Comparison of ENCODE assay signal across 26 cellular contexts in the genomic region with DNA sequence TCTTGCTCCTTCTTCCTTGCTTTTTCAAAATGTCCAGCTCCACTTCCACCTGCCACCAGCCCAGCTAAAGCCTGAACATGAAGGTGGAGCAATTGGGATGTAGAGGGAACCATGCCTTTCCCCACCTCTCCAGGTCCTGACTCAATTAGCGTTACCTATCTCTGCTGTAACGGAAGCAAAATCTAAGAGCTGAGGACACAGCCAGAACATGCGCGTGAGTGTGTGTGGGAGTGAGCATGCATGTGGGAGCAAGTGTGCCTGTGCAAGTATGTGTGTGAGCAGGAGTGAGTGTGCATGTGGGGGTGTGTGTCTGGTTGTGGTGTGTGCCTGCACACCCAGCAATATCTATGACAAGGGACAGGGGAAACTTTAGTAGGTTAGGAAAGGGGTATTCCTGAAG.
"Had no signal": no experiment of that assay in that cellular context is flagged by ENCODE, and none has a peak within 500 bp of the region (broad histone marks: within the 10 kb centered on the region; RNA-seq: fewer than 3 reads in every experiment).

No MANE protein-coding gene starts in this region.

- H3K27ac Mint-ChIP-seq: endodermal cell; naive thymus-derived CD4-positive, alpha-beta T cell; neural progenitor cell; progenitor cell of endocrine pancreas; stimulated activated naive B cell treated with anti-CD40 and anti-IgM and Interleukin-4, amounts not matched to agents 10 μg/mL and 1 μg/mL and 100 μg/mL, for 72 hours had no signal

- H3K4me2 ChIP-seq: hepatocyte, neural progenitor cell had no signal

- H3K9me3 ChIP-seq: gastrocnemius medialis, heart left ventricle, left lung, right lobe of liver, stomach, thyroid gland had no signal

- H3K27ac ChIP-seq: dorsolateral prefrontal cortex, epithelial cell of prostate, heart left ventricle, hepatocyte, left lung, neural progenitor cell, parathyroid adenoma, right lobe of liver, stomach, thyroid gland had no signal

- H3K4me1 ChIP-seq: gastrocnemius medialis, neural progenitor cell, parathyroid adenoma, right lobe of liver had no signal

- DNase-seq: dorsolateral prefrontal cortex; effector CD8-positive, alpha-beta T cell; endodermal cell; foreskin fibroblast; heart left ventricle; left cardiac atrium; left lung; mammary epithelial cell; mesendoderm; midbrain; naive thymus-derived CD4-positive, alpha-beta T cell; right lobe of liver; small intestine; stimulated activated CD4-positive, alpha-beta T cell treated with anti-CD3 and anti-CD28 coated beads, Interleukin-15, amount 100 ng/mL, for 24 hours; stimulated activated CD4-positive, alpha-beta T cell treated with anti-CD3 and anti-CD28 coated beads, Interleukin-2, amount 100 ng/mL, for 48 hours; stimulated activated naive B cell treated with anti-CD40 and anti-IgM and Interleukin-4, amounts not matched to agents 10 μg/mL and 1 μg/mL and 100 μg/mL, for 72 hours; stomach; thyroid gland; trophoblast cell had no signal

- H3K27me3 ChIP-seq: hepatocyte, right lobe of liver had no signal

- H3K4me3 Mint-ChIP-seq: endodermal cell; nephron; neural progenitor cell; stimulated activated naive B cell treated with anti-CD40 and anti-IgM and Interleukin-4, amounts not matched to agents 10 μg/mL and 1 μg/mL and 100 μg/mL, for 72 hours had no signal

- H3K36me3 ChIP-seq: gastrocnemius medialis, heart left ventricle, left lung, neural progenitor cell, right lobe of liver, stomach, thyroid gland had no signal

- H3K4me1 Mint-ChIP-seq: endodermal cell, neural progenitor cell had no signal

- H3K36me3 Mint-ChIP-seq: naive thymus-derived CD4-positive, alpha-beta T cell; neural progenitor cell had no signal

- H3K9me3 Mint-ChIP-seq: naive thymus-derived CD4-positive, alpha-beta T cell; nephron; stimulated activated naive B cell treated with anti-CD40 and anti-IgM and Interleukin-4, amounts not matched to agents 10 μg/mL and 1 μg/mL and 100 μg/mL, for 72 hours had no signal

- H3K9ac ChIP-seq: neural progenitor cell, parathyroid adenoma had no signal

- H3K4me3 ChIP-seq: dorsolateral prefrontal cortex, gastrocnemius medialis, heart left ventricle, hepatocyte, left lung, neural progenitor cell, right lobe of liver, stomach, thyroid gland had no signal
